Comparison of ENCODE assay signal across 1 cellular context in genomic region chr2:174593574-174594203, GRCh38.
TF ChIP-seq lines count a peak whose summit lies in the region.

No MANE protein-coding gene starts in this region.

TF ChIP-seq in WTC11, 78 proteins besides CTCF, POLR2A, EP300 and RAD21 (continued from another document):
- no peak for TF ChIP-seq CDX4 (CRISPR knock-in tag; IDR thresholded peaks at IDR 0.05; ENCODE audit: borderline replicate concordance)
- TF ChIP-seq FOXP4 (CRISPR knock-in tag; IDR thresholded peaks at IDR 0.05) = no peak
- TF ChIP-seq NR3C1 (CRISPR knock-in tag; conservative IDR thresholded peaks at IDR 0.05; ENCODE audit: low read depth) = no peak
